ENCODE assay signal across 8 cellular contexts in genomic region chr2:172710584-172711024, GRCh38. TPM values are rescaled to one million over a fixed set of nuclear protein-coding genes. Genes with fewer than 3 reads are reported as not detected.
DNase-seq lines count a peak whose midpoint lies in the region; ATAC-seq, FAIRE-seq and TF ChIP-seq lines count a peak whose summit lies in the region.

No MANE protein-coding gene starts in this region.

- H3K79me2 ChIP-seq in K562 (ENCODE audit: control insufficient read depth, insufficient read depth, low read length), result no peaks in the 10 kb centered on the region

- intact Hi-C loops in K562 (cut with micrococcal nuclease), result loop anchor here (5.0 kb wide), 1 partner anchor 228 kb away; no protein-coding TSS in a partner anchor

- no peaks in the 10 kb centered on the region for H3K36me3 ChIP-seq in K562 (ENCODE audit: control insufficient read depth, insufficient read depth, low read length)

- no peak overlapping the region for H2AFZ ChIP-seq in K562 (ENCODE audit: low read depth, low read length)

- BruUV-seq in K562 (replicated peaks; lab: Mats Ljungman, UMichigan), result no TSS peak

- POLR2A ChIA-PET in K562 (lab: Yijun Ruan, JAX), result no interaction called here

- H4K20me1 ChIP-seq in K562 (replicated peaks; ENCODE audit: control insufficient read depth, insufficient read depth, low read length), result no peaks in the 10 kb centered on the region

- no peak overlapping the region for H3K27ac ChIP-seq in K562 (ENCODE audit: extremely low read depth, low read depth, low read length)

- no peak overlapping the region for H3K9ac ChIP-seq in K562 (ENCODE audit: insufficient read depth in 1 of 2, low read depth in 2 of 2, low read length in 2 of 2)

- no peaks in the 10 kb centered on the region for H3K9me3 ChIP-seq in K562 (replicated peaks; ENCODE audit: control insufficient read depth, insufficient read depth, low read depth, low read length)

- in situ Hi-C loops in G401 (cut with HindIII; ENCODE audit: low sequenced_read_pairs) (no loop called here), K562 (cut with MboI) (no loop called here)

- FAIRE-seq in RCC 7860 (lab: Jason Lieb, UNC) (peak; percentile 41), K562 (lab: Jason Lieb, UNC) (peak; percentile 77), islet of Langerhans (lab: Jason Lieb, UNC) (peak; percentile 92)

- TF ChIP-seq RAD21 in K562 (CRISPR knock-in tag; conservative IDR thresholded peaks at IDR 0.05 in 1 of 2, IDR thresholded peaks at IDR 0.05 in 1 of 2), result peak; percentile 48 to 69

- H3K9me1 ChIP-seq in K562 (ENCODE audit: control insufficient read depth, insufficient read depth, low read length), result no peaks in the 10 kb centered on the region

- no peak for TF ChIP-seq EP300 in K562 (IDR thresholded peaks at IDR 0.05; ENCODE audit: low read length)

- WGBS in K562 (ENCODE audit: insufficient coverage, low coverage, missing lambda C conversion rate), result 0% methylated on average over 2 of the region's 2 CpGs

- peaks cover 0 to 26% of the 10 kb centered on the region in 2 experiments; a peak in 2 of 5 replicates for H3K27me3 ChIP-seq in K562 (ENCODE audit: control insufficient read depth in 2 of 2, insufficient read depth in 2 of 2, low read length in 2 of 2)

- ATAC-seq in K562, result peak; percentile 67; the same call in 2 of the 3 replicates
- ATAC-seq in stimulated activated naive CD8-positive, alpha-beta T cell treated with anti-CD3 and anti-CD28 coated beads, Interleukin-15, Interleukin-2, amounts not matched to agents 100 U/mL and 50 U/mL, for 24 hours, result no peak
- no peak for ATAC-seq in GM18909 (IDR thresholded peaks at IDR 0.05; ENCODE audit: poor library complexity, unreplicated experiment)
- ATAC-seq in HG03521 (IDR thresholded peaks at IDR 0.05; ENCODE audit: unreplicated experiment), result no peak

- TF ChIP-seq CTCF in K562 (IDR thresholded peaks at IDR 0.05 in 2 of 3, conservative IDR thresholded peaks at IDR 0.05 in 1 of 3; ENCODE audit: insufficient read depth in 2 of 3, low read depth in 1 of 3, low read length in 3 of 3), result peak; percentile 56 to 74 (median 62)

- no peak overlapping the region for H3K4me2 ChIP-seq in K562 (ENCODE audit: insufficient read depth, low read length)

- TF ChIP-seq POLR2A in K562 (conservative IDR thresholded peaks at IDR 0.05), result no peak

- peak; percentile 78 for DNase-seq in G401 (ENCODE audit: low spot score)
- peak; percentile 57 to 86 for DNase-seq in Kasumi-1 (lab: John Stamatoyannopoulos, UW)
- DNase-seq in RCC 7860 (ENCODE audit: low spot score), result peak; percentile 70
- peak in 3 of 4 experiments; percentile 14 to 37 (median 34) for DNase-seq in K562 (ENCODE audit: extremely low read depth in 1 of 4, low spot score in 3 of 4)
- peak; percentile 49 for DNase-seq in stimulated activated naive CD8-positive, alpha-beta T cell treated with anti-CD3 and anti-CD28 coated beads, Interleukin-15, Interleukin-2, amounts not matched to agents 100 U/mL and 50 U/mL, for 24 hours

- no peak overlapping the region for H3K4me3 ChIP-seq in K562

- CTCF ChIA-PET in K562 (lab: Yijun Ruan, JAX; ENCODE audit: low intra/inter-chr PET ratio), result interaction anchor here (1.2 to 1.4 kb wide), 2 partner anchors 243 to 1007 kb away, joined by 3 to 5 read pairs; no protein-coding TSS in a partner anchor

- peaks cover 0 to 3% of the 10 kb centered on the region in 2 experiments; a peak in 1 of 5 replicates for H3K4me1 ChIP-seq in K562 (replicated peaks in 1 of 2; ENCODE audit: control insufficient read depth in 2 of 2, insufficient read depth in 2 of 2, low read length in 2 of 2)

TF ChIP-seq in K562, 482 proteins besides CTCF, POLR2A, EP300 and RAD21:
- TF ChIP-seq, protein P1, sequence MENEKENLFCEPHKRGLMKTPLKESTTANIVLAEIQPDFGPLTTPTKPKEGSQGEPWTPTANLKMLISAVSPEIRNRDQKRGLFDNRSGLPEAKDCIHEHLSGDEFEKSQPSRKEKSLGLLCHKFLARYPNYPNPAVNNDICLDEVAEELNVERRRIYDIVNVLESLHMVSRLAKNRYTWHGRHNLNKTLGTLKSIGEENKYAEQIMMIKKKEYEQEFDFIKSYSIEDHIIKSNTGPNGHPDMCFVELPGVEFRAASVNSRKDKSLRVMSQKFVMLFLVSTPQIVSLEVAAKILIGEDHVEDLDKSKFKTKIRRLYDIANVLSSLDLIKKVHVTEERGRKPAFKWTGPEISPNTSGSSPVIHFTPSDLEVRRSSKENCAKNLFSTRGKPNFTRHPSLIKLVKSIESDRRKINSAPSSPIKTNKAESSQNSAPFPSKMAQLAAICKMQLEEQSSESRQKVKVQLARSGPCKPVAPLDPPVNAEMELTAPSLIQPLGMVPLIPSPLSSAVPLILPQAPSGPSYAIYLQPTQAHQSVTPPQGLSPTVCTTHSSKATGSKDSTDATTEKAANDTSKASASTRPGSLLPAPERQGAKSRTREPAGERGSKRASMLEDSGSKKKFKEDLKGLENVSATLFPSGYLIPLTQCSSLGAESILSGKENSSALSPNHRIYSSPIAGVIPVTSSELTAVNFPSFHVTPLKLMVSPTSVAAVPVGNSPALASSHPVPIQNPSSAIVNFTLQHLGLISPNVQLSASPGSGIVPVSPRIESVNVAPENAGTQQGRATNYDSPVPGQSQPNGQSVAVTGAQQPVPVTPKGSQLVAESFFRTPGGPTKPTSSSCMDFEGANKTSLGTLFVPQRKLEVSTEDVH (IDR thresholded peaks at IDR 0.05; ENCODE audit: low read depth, partially characterized antibody), result no peak
- no peak for TF ChIP-seq ID3 (CRISPR knock-in tag; IDR thresholded peaks at IDR 0.05)
- no peak for TF ChIP-seq ID3 (tag; IDR thresholded peaks at IDR 0.05)
- TF ChIP-seq SRSF3 (IDR thresholded peaks at IDR 0.05; ENCODE audit: insufficient read depth, low read length), result no peak
- TF ChIP-seq ZZZ3 (IDR thresholded peaks at IDR 0.05), result no peak
- no peak for TF ChIP-seq FUS (optimal IDR thresholded peaks at IDR 0.05; ENCODE audit: low read depth, low read length)
- no peak for TF ChIP-seq FOXJ3 (CRISPR knock-in tag; IDR thresholded peaks at IDR 0.05)
- peak; percentile 27 for TF ChIP-seq CTCFL (IDR thresholded peaks at IDR 0.05; ENCODE audit: borderline replicate concordance, insufficient read depth, low read depth, low read length, poor library complexity, severe bottlenecking)
- TF ChIP-seq SMC3 (conservative IDR thresholded peaks at IDR 0.05; ENCODE audit: insufficient read depth, low read depth, low read length), result 0 out of 2 replicates have a peak, but pooled peaks have one; percentile 29
- TF ChIP-seq, protein P2, sequence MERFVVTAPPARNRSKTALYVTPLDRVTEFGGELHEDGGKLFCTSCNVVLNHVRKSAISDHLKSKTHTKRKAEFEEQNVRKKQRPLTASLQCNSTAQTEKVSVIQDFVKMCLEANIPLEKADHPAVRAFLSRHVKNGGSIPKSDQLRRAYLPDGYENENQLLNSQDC (CRISPR knock-in tag; IDR thresholded peaks at IDR 0.05), result no peak
- TF ChIP-seq EP400 (IDR thresholded peaks at IDR 0.05), result no peak

RNA-seq across cellular contexts. Expression of gene RAPGEF4, which starts 25.0 kb away (rescaled TPM):
- total RNA-seq in G401 (2014; rRNA removed; shearing (Covaris generic)), result not detected in 2 replicates
- 0.86 and 1.9 TPM in 2 replicates for total RNA-seq in K562 (2011; cell fraction: chromatin; rRNA removed; ENCODE audit: low replicate concordance)
- total RNA-seq in K562 (2011; cell fraction: nucleolus; rRNA removed), result not detected in 2 replicates
- total RNA-seq in K562 (2011; cell fraction: nucleoplasm; rRNA removed), result 1.0 TPM in 1 of 2 replicates, not detected in the other
- total RNA-seq in K562 (2014; rRNA removed) (not detected in 2 replicates), K562 (2014; rRNA removed; fragmentation: Illumina TruSeq; extraction: Trizol) (0.45 TPM in 1 of 2 replicates, not detected in the other), K562 (2015; rRNA removed; fragmentation: Illumina TruSeq; extraction: Trizol) (not detected in 2 replicates), K562 (2021) (0.33 TPM in 1 of 2 replicates, not detected in the other)
- polyA plus RNA-seq in K562 (2011; rRNA removed) (0.13 and 0.62 TPM in 2 replicates), K562 (2014; fragmentation: Illumina TruSeq; extraction: Trizol) (not detected in 2 replicates), K562 (2014; fragmentation: Nextera tagmentation; extraction: Ambion mirVana) (under 1 TPM in 1 of 2 experiments, not detected in 1; 0.04 TPM), K562 (2014; rRNA removed) (not detected in 2 replicates)
- polyA plus RNA-seq in K562 (2011; cell fraction: cytosol; rRNA removed), result 0.01 and 0.72 TPM in 2 replicates
- 0.64 and 2.7 TPM in 2 replicates for polyA plus RNA-seq in K562 (2011; cell fraction: nucleus; rRNA removed)
- polyA plus RNA-seq in K562 (2012), result 0.03 TPM in 1 of 2 replicates, not detected in the other
- 0.81 and 2.6 TPM in 2 replicates for polyA minus RNA-seq in K562 (2011; rRNA and poly(A)+ RNA removed)
- polyA minus RNA-seq in K562 (2011; cell fraction: cytosol; rRNA and poly(A)+ RNA removed), result not detected in 2 replicates
- 0.27 and 1.9 TPM in 2 replicates for polyA minus RNA-seq in K562 (2011; cell fraction: nucleus; rRNA and poly(A)+ RNA removed)
